ENCODE assay signal across 6 cellular contexts in the genomic region with DNA sequence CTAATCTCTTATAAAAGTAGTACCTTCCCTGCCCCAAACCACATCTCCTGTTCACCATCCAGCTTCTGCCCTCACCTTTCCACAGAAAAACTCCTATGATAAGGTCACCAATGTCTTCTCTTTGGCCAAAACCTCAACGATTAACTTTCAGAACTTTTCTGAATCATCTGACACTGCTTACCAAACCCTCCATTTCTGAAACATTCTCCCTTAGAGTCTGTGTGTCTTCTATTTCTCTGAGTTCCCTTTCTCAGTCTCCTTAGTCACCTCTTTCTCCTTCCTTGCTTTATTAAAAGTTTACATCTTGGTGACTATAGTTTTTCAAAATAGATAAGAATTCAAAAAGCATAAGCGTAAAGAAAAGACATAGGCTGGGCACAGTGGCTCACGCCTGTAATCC.
"Had no signal": no experiment of that assay in that cellular context is flagged by ENCODE, and none has a peak within 500 bp of the region (broad histone marks: within the 10 kb centered on the region; RNA-seq: fewer than 3 reads in every experiment).

No MANE protein-coding gene starts in this region.

- H3K4me3 ChIP-seq: K562 had no signal

- H3K4me3 Mint-ChIP-seq: H9 had no signal

- ATAC-seq: K562 had no signal

- DNase-seq: GOT3, H9, HCEC 1CT, IMR-90, KG1 had no signal

- H3K9me3 Mint-ChIP-seq: H9 had no signal
